ENCODE assay signal across 1 cellular context in genomic region chr11:93570759-93571413, GRCh38.
TF ChIP-seq lines count a peak whose summit lies in the region.

No MANE protein-coding gene starts in this region.

TF ChIP-seq in HepG2, 621 proteins besides CTCF, POLR2A, EP300 and RAD21 (continued from another document and continues in another):
- TF ChIP-seq AKNA (CRISPR knock-in tag; IDR thresholded peaks at IDR 0.05; ENCODE audit: borderline replicate concordance) (no peak), ZNF616 (CRISPR knock-in tag; IDR thresholded peaks at IDR 0.05; ENCODE audit: low read depth) (no peak), TBX3 (IDR thresholded peaks at IDR 0.05; ENCODE audit: borderline replicate concordance) (no peak), RNF2 (conservative IDR thresholded peaks at IDR 0.05; ENCODE audit: low read depth) (no peak), ZMYM4 (CRISPR knock-in tag; IDR thresholded peaks at IDR 0.05) (peak; percentile 82), SAP130 (CRISPR knock-in tag; IDR thresholded peaks at IDR 0.05; ENCODE audit: low read depth) (peak; percentile 71), ZNF878 (CRISPR knock-in tag; IDR thresholded peaks at IDR 0.05) (peak; percentile 65; the same call in 1 of the 2 replicates), ATM (IDR thresholded peaks at IDR 0.05; ENCODE audit: borderline replicate concordance) (no peak), PTBP1 (IDR thresholded peaks at IDR 0.05; ENCODE audit: low read depth, low read length, poor library complexity, severe bottlenecking) (no peak), ZNF780A (CRISPR knock-in tag; IDR thresholded peaks at IDR 0.05) (no peak), ARID5B (CRISPR knock-in tag; IDR thresholded peaks at IDR 0.05) (peak; percentile 95), REST (IDR thresholded peaks at IDR 0.05; ENCODE audit: borderline replicate concordance in 1 of 2, low read depth in 1 of 2, low read length in 2 of 2) (no peak), ZNF563 (CRISPR knock-in tag; IDR thresholded peaks at IDR 0.05) (no peak), ZNF460 (CRISPR knock-in tag; IDR thresholded peaks at IDR 0.05; ENCODE audit: borderline replicate concordance) (no peak), ZNF598 (CRISPR knock-in tag; IDR thresholded peaks at IDR 0.05; ENCODE audit: borderline replicate concordance) (no peak), SCMH1 (CRISPR knock-in tag; IDR thresholded peaks at IDR 0.05; ENCODE audit: borderline replicate concordance) (no peak), ZNF235 (CRISPR knock-in tag; IDR thresholded peaks at IDR 0.05; ENCODE audit: borderline replicate concordance) (no peak), GZF1 (CRISPR knock-in tag; IDR thresholded peaks at IDR 0.05) (no peak), ZNF713 (CRISPR knock-in tag; IDR thresholded peaks at IDR 0.05) (no peak), NONO (IDR thresholded peaks at IDR 0.05) (no peak), NONO (CRISPR knock-in tag; conservative IDR thresholded peaks at IDR 0.05) (no peak), POLR2G (IDR thresholded peaks at IDR 0.05; ENCODE audit: low read depth, low read length) (no peak), PHB2 (IDR thresholded peaks at IDR 0.05; ENCODE audit: partially characterized antibody) (no peak), SKIL (CRISPR knock-in tag; IDR thresholded peaks at IDR 0.05; ENCODE audit: borderline replicate concordance) (no peak), ZNF850 (CRISPR knock-in tag; conservative IDR thresholded peaks at IDR 0.05) (no peak), GTF2F1 (IDR thresholded peaks at IDR 0.05; ENCODE audit: low read length) (no peak), ASH2L (IDR thresholded peaks at IDR 0.05; ENCODE audit: insufficient read length, low read depth, low read length) (peak; percentile 33), SP2 (CRISPR knock-in tag; IDR thresholded peaks at IDR 0.05) (no peak), SYNCRIP (IDR thresholded peaks at IDR 0.05; ENCODE audit: insufficient read depth, low read depth, low read length) (no peak), SNRNP70 (IDR thresholded peaks at IDR 0.05; ENCODE audit: low read depth, low read length) (no peak), EZH2 (conservative IDR thresholded peaks at IDR 0.05; ENCODE audit: low read depth, low read length) (no peak), DZIP1 (CRISPR knock-in tag; IDR thresholded peaks at IDR 0.05) (no peak), SP1 (IDR thresholded peaks at IDR 0.05) (no peak), SP1 (CRISPR knock-in tag; IDR thresholded peaks at IDR 0.05) (no peak), HNRNPUL1 (IDR thresholded peaks at IDR 0.05; ENCODE audit: low read depth, low read length) (no peak), MED8 (CRISPR knock-in tag; IDR thresholded peaks at IDR 0.05; ENCODE audit: insufficient replicate concordance) (no peak)
- TF ChIP-seq, protein P1, sequence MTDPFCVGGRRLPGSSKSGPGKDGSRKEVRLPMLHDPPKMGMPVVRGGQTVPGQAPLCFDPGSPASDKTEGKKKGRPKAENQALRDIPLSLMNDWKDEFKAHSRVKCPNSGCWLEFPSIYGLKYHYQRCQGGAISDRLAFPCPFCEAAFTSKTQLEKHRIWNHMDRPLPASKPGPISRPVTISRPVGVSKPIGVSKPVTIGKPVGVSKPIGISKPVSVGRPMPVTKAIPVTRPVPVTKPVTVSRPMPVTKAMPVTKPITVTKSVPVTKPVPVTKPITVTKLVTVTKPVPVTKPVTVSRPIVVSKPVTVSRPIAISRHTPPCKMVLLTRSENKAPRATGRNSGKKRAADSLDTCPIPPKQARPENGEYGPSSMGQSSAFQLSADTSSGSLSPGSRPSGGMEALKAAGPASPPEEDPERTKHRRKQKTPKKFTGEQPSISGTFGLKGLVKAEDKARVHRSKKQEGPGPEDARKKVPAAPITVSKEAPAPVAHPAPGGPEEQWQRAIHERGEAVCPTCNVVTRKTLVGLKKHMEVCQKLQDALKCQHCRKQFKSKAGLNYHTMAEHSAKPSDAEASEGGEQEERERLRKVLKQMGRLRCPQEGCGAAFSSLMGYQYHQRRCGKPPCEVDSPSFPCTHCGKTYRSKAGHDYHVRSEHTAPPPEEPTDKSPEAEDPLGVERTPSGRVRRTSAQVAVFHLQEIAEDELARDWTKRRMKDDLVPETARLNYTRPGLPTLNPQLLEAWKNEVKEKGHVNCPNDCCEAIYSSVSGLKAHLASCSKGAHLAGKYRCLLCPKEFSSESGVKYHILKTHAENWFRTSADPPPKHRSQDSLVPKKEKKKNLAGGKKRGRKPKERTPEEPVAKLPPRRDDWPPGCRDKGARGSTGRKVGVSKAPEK (CRISPR knock-in tag; IDR thresholded peaks at IDR 0.05; ENCODE audit: borderline replicate concordance): no peak
- TF ChIP-seq, protein P2, sequence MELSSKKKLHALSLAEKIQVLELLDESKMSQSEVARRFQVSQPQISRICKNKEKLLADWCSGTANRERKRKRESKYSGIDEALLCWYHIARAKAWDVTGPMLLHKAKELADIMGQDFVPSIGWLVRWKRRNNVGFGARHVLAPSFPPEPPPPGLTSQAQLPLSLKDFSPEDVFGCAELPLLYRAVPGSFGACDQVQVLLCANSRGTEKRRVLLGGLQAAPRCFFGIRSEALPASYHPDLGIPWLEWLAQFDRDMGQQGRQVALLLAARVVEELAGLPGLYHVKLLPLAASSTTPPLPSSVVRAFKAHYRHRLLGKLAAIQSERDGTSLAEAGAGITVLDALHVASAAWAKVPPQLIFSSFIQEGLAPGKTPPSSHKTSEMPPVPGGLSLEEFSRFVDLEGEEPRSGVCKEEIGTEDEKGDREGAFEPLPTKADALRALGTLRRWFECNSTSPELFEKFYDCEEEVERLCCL (CRISPR knock-in tag; IDR thresholded peaks at IDR 0.05; ENCODE audit: borderline replicate concordance): no peak
- TF ChIP-seq, protein P3, sequence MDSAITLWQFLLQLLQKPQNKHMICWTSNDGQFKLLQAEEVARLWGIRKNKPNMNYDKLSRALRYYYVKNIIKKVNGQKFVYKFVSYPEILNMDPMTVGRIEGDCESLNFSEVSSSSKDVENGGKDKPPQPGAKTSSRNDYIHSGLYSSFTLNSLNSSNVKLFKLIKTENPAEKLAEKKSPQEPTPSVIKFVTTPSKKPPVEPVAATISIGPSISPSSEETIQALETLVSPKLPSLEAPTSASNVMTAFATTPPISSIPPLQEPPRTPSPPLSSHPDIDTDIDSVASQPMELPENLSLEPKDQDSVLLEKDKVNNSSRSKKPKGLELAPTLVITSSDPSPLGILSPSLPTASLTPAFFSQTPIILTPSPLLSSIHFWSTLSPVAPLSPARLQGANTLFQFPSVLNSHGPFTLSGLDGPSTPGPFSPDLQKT (CRISPR knock-in tag; IDR thresholded peaks at IDR 0.05; ENCODE audit: borderline replicate concordance): no peak
